In the genomic region with DNA sequence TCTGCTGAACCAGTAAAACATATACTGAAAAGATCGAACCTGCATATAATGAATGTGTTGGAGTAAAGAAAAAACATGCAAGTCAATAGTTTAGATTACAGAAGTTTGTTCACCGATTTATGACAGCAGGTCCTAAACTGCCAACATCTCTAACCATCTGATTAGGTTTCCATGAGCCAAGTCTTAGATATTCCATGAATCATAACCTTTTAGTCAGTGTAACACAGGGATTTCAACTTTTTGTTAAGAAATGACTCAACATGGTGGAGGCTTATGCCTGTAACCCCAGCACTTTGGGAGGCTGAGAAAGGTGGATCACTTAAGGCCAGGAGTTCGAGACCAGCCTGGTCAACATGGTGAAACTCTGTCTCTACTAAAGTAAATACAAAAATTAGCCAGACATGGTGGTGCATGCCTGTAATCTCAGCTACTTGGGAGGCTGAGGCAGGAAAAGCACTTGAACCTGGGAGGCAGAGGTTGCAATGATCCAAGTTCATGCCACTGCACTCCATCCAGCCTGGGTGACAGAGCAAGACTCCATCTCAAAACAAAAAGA, we compare ENCODE assay signal across 14 cellular contexts. TPM values are rescaled to one million over a fixed set of nuclear protein-coding genes. Genes with fewer than 3 reads are reported as not detected.
DNase-seq lines count a peak whose midpoint lies in the region; ATAC-seq and TF ChIP-seq lines count a peak whose summit lies in the region.
"Had no signal": no experiment of that assay in that cellular context is flagged by ENCODE, and none has a peak within 500 bp of the region (broad histone marks: within the 10 kb centered on the region; RNA-seq: fewer than 3 reads in every experiment).

No MANE protein-coding gene starts in this region.

- CTCF ChIA-PET in mammary epithelial cell (lab: Charles Lee; ENCODE audit: low non-redundant PET), result no interaction called here
- CTCF ChIA-PET in activated CD8-positive, alpha-beta memory T cell treated with anti-CD3 and anti-CD28 coated beads, Interleukin-2, amount 10 ng/mL, durations not matched to agents 7 days and 5 days (lab: Charles Lee), result no interaction called here

- H3K36me3 ChIP-seq in mammary epithelial cell (ENCODE audit: insufficient read depth, low read length), result peaks cover 2% of the 10 kb centered on the region
- H3K36me3 ChIP-seq in aorta (ENCODE audit: control insufficient read depth in 1 of 2, insufficient read depth in 2 of 2, low read length in 1 of 2), result no peaks in the 10 kb centered on the region

- no peaks in the 10 kb centered on the region for H3K27me3 Mint-ChIP-seq in activated CD8-positive, alpha-beta memory T cell treated with anti-CD3 and anti-CD28 coated beads, Interleukin-2, amount 10 ng/mL, durations not matched to agents 7 days and 5 days
- H3K27me3 Mint-ChIP-seq: activated T-cell treated with anti-CD3 and anti-CD28 coated beads, Interleukin-2, amount 50 U/mL, for 24 hours; CD4-positive, alpha-beta memory T cell had no signal

- H2AFZ ChIP-seq in mammary epithelial cell (ENCODE audit: low read depth, low read length), result no peak overlapping the region

- no peaks in the 10 kb centered on the region for H3K4me1 Mint-ChIP-seq in activated CD8-positive, alpha-beta memory T cell treated with anti-CD3 and anti-CD28 coated beads, Interleukin-2, amount 10 ng/mL, durations not matched to agents 7 days and 5 days
- H3K4me1 Mint-ChIP-seq: CD4-positive, alpha-beta memory T cell had no signal

- no peak overlapping the region for H3K9ac ChIP-seq in mammary epithelial cell (ENCODE audit: insufficient read depth, low read length)

- in situ Hi-C loops in mammary epithelial cell (cut with MboI; ENCODE audit: low sequenced_read_pairs in 2 of 2), result no loop called here

- H4K20me1 ChIP-seq in mammary epithelial cell (ENCODE audit: insufficient read depth, low read length), result no peaks in the 10 kb centered on the region

- H3K4me1 ChIP-seq in mammary epithelial cell (ENCODE audit: insufficient read depth, low read length) (peaks cover 13% of the 10 kb centered on the region), aorta (ENCODE audit: control insufficient read depth in 1 of 2, insufficient read depth in 2 of 2, low read length in 2 of 2) (no peaks in the 10 kb centered on the region)
- H3K4me1 ChIP-seq: pancreas had no signal

- no peak overlapping the region for H3K27ac Mint-ChIP-seq in activated CD8-positive, alpha-beta memory T cell treated with anti-CD3 and anti-CD28 coated beads, Interleukin-2, amount 10 ng/mL, durations not matched to agents 7 days and 5 days
- H3K27ac Mint-ChIP-seq: activated T-cell treated with anti-CD3 and anti-CD28 coated beads, Interleukin-2, amount 50 U/mL, for 24 hours; CD4-positive, alpha-beta memory T cell had no signal

- H3K36me3 Mint-ChIP-seq in activated CD8-positive, alpha-beta memory T cell treated with anti-CD3 and anti-CD28 coated beads, Interleukin-2, amount 10 ng/mL, durations not matched to agents 7 days and 5 days, result peaks cover 13% of the 10 kb centered on the region

- H3K4me3 Mint-ChIP-seq in activated CD8-positive, alpha-beta memory T cell treated with anti-CD3 and anti-CD28 coated beads, Interleukin-2, amount 10 ng/mL, durations not matched to agents 7 days and 5 days, result no peak overlapping the region
- H3K4me3 Mint-ChIP-seq: activated T-cell treated with anti-CD3 and anti-CD28 coated beads, Interleukin-2, amount 50 U/mL, for 24 hours; CD4-positive, alpha-beta memory T cell had no signal

- H3K4me3 ChIP-seq in mammary epithelial cell (replicated peaks in 1 of 3; ENCODE audit: insufficient read depth in 1 of 3, low read depth in 2 of 3, low read length in 3 of 3) (no peak overlapping the region), aorta (ENCODE audit: low read length in 2 of 2) (no peak overlapping the region)
- H3K4me3 ChIP-seq: pancreas had no signal

- no peaks in the 10 kb centered on the region for H3K79me2 ChIP-seq in mammary epithelial cell (ENCODE audit: insufficient read depth, low read length)

- H3K9me3 Mint-ChIP-seq in activated CD8-positive, alpha-beta memory T cell treated with anti-CD3 and anti-CD28 coated beads, Interleukin-2, amount 10 ng/mL, durations not matched to agents 7 days and 5 days (ENCODE audit: low read depth), result no peaks in the 10 kb centered on the region
- H3K9me3 Mint-ChIP-seq: activated T-cell treated with anti-CD3 and anti-CD28 coated beads, Interleukin-2, amount 50 U/mL, for 24 hours; CD4-positive, alpha-beta memory T cell had no signal

- H3K9me3 ChIP-seq in mammary epithelial cell (replicated peaks; ENCODE audit: insufficient read depth, low read length) (no peaks in the 10 kb centered on the region), aorta (ENCODE audit: control insufficient read depth, low read length) (no peaks in the 10 kb centered on the region)
- H3K9me3 ChIP-seq: pancreas had no signal

- DNase-seq in AG20443 (ENCODE audit: low spot score) (peak; percentile 30), LHCN-M2 (ENCODE audit: low read depth) (peak; percentile 79), mammary epithelial cell (peak; percentile 60), non-pigmented ciliary epithelial cell (ENCODE audit: low read depth) (peak; percentile 79), aorta (no peak), hippocampal formation (lab: John Stamatoyannopoulos, UW) (no peak)
- no peak for DNase-seq in activated CD8-positive, alpha-beta memory T cell treated with anti-CD3 and anti-CD28 coated beads, Interleukin-2, amount 10 ng/mL, durations not matched to agents 7 days and 5 days
- DNase-seq: activated CD4-positive, alpha-beta T cell treated with anti-CD3 and anti-CD28 coated beads for 48 hours; activated T-cell treated with anti-CD3 and anti-CD28 coated beads, Interleukin-2, amount 50 U/mL, for 24 hours; anterior cingulate cortex; CD4-positive, alpha-beta memory T cell; pancreas; Right ventricle myocardium superior had no signal

- H3K27ac ChIP-seq in mammary epithelial cell (ENCODE audit: insufficient read depth, low read depth, low read length) (no peak overlapping the region), aorta (ENCODE audit: low read depth in 1 of 2, low read length in 2 of 2) (no peak overlapping the region)
- H3K27ac ChIP-seq: pancreas had no signal

- no peak overlapping the region for H3K4me2 ChIP-seq in mammary epithelial cell (ENCODE audit: insufficient read depth, low read depth, low read length)

- no TSS peak for BruUV-seq in mammary epithelial cell (replicated peaks; lab: Mats Ljungman, UMichigan)

- TF ChIP-seq CTCF in mammary epithelial cell (conservative IDR thresholded peaks at IDR 0.05 in 1 of 2, IDR thresholded peaks at IDR 0.05 in 1 of 2; ENCODE audit: extremely low read depth in 1 of 2, insufficient read depth in 1 of 2, low read depth in 1 of 2, low read length in 2 of 2), result no peak

- ATAC-seq in GM19035 (IDR thresholded peaks at IDR 0.05; ENCODE audit: unreplicated experiment) (no peak), aorta (ENCODE audit: low FRiP score) (no peak)
- no peak for ATAC-seq in activated CD8-positive, alpha-beta memory T cell treated with anti-CD3 and anti-CD28 coated beads, Interleukin-2, amount 10 ng/mL, durations not matched to agents 7 days and 5 days
- ATAC-seq: pancreas had no signal

- 100% methylated on average over 3 of the region's 3 CpGs for WGBS in mammary epithelial cell (ENCODE audit: low coverage, missing lambda C conversion rate)
- WGBS in aorta, 2 donors, result 52 to 65% methylated on average over 3 of the region's 3 CpGs

- no peaks in the 10 kb centered on the region for H3K27me3 ChIP-seq in mammary epithelial cell (ENCODE audit: insufficient read depth, low read length)
- H3K27me3 ChIP-seq in aorta (ENCODE audit: control insufficient read depth in 1 of 2, insufficient read depth in 2 of 2, low read length in 1 of 2), result no peaks in the 10 kb centered on the region
- H3K27me3 ChIP-seq: pancreas had no signal

- dilution Hi-C loops in mammary epithelial cell (cut with HindIII; ENCODE audit: low sequenced_read_pairs), result no loop called here

- intact Hi-C loops in mammary epithelial cell (cut with micrococcal nuclease) (no loop called here), aorta (cut with DNase I) (no loop called here)

RNA-seq across cellular contexts. Expression of a gene that starts 38.7 kb away (rescaled TPM):
- 25.8 and 40.0 TPM in 2 replicates for total RNA-seq in LHCN-M2 (2014; rRNA removed)
- 6.1 TPM for polyA plus RNA-seq in LHCN-M2 (2012)
- 10 to 100 TPM; 29.6 to 63.3 TPM for total RNA-seq in mammary epithelial cell
- 13.0 TPM for polyA plus RNA-seq in mammary epithelial cell
- polyA minus RNA-seq in mammary epithelial cell, result 56.1 TPM
- total RNA-seq in aorta, result 10 to 100 TPM; 49.8 to 51.6 TPM
- 1 to 10 TPM; 2.8 to 6.5 TPM for polyA plus RNA-seq in aorta
- total RNA-seq in activated CD8-positive, alpha-beta memory T cell treated with anti-CD3 and anti-CD28 coated beads, Interleukin-2, amount 10 ng/mL, durations not matched to agents 7 days and 5 days, result 10 to 100 TPM; 22.9 to 26.2 TPM

Comparison
In these comparisons a context has a peak if more than half of its experiments do, and no peak if none do; other contexts are left out.
1. DNase-seq: peak in AG20443 (single experiment), LHCN-M2 (single experiment), mammary epithelial cell (single experiment) and non-pigmented ciliary epithelial cell (single experiment); none in aorta (0 of 2), activated CD8-positive, alpha-beta memory T cell treated with anti-CD3 and anti-CD28 coated beads, Interleukin-2, amount 10 ng/mL, durations not matched to agents 7 days and 5 days (single experiment) and hippocampal formation (0 of 2).